In genomic region chr15:56537881-56538280, GRCh38 we compare ENCODE assay signal across 10 cellular contexts.
DNase-seq lines count a peak whose midpoint lies in the region.
"Had no signal": no experiment of that assay in that cellular context is flagged by ENCODE, and none has a peak within 500 bp of the region (broad histone marks: within the 10 kb centered on the region; RNA-seq: fewer than 3 reads in every experiment).

No MANE protein-coding gene starts in this region.

- H3K4me1 Mint-ChIP-seq in activated naive CD4-positive, alpha-beta T cell treated with anti-CD3 and anti-CD28 coated beads, Interleukin-2, amount 10 ng/mL, durations not matched to agents 7 days and 5 days = peaks cover 6% of the 10 kb centered on the region

- CTCF ChIA-PET in activated naive CD4-positive, alpha-beta T cell treated with anti-CD3 and anti-CD28 coated beads, Interleukin-2, amount 10 ng/mL, durations not matched to agents 7 days and 5 days (lab: Charles Lee) = no interaction called here

- no peak overlapping the region for H3K27ac Mint-ChIP-seq in activated naive CD4-positive, alpha-beta T cell treated with anti-CD3 and anti-CD28 coated beads, Interleukin-2, amount 10 ng/mL, durations not matched to agents 7 days and 5 days

- no peak overlapping the region for H3K4me3 Mint-ChIP-seq in activated naive CD4-positive, alpha-beta T cell treated with anti-CD3 and anti-CD28 coated beads, Interleukin-2, amount 10 ng/mL, durations not matched to agents 7 days and 5 days

- peak; percentile 1 for DNase-seq in DMS53 (lab: John Stamatoyannopoulos, UW)
- no peak for DNase-seq in DMS53 treated with DMSO at 0.1 percent for 48 hours (lab: John Stamatoyannopoulos, UW; ENCODE audit: unreplicated experiment)
- DNase-seq in RPMI8226 = peak; percentile 83
- peak; percentile 56 for DNase-seq in activated naive CD4-positive, alpha-beta T cell treated with anti-CD3 and anti-CD28 coated beads, Interleukin-2, amount 10 ng/mL, durations not matched to agents 7 days and 5 days
- peak; percentile 7 to 9 for DNase-seq in stimulated activated CD8-positive, alpha-beta memory T cell treated with anti-CD3 and anti-CD28 coated beads, Interleukin-2, amount 100 ng/mL, for 1 hour (ENCODE audit: low read depth in 2 of 2)
- no peak for DNase-seq in AG08395 (ENCODE audit: low spot score)
- no peak for DNase-seq in AG08396 (ENCODE audit: low spot score)
- DNase-seq in kidney glomerular epithelial cell (lab: John Stamatoyannopoulos, UW) = no peak
- DNase-seq: 8988T, nucleus accumbens had no signal

- peaks cover 4% of the 10 kb centered on the region for H3K27me3 Mint-ChIP-seq in activated naive CD4-positive, alpha-beta T cell treated with anti-CD3 and anti-CD28 coated beads, Interleukin-2, amount 10 ng/mL, durations not matched to agents 7 days and 5 days

- H3K36me3 Mint-ChIP-seq in activated naive CD4-positive, alpha-beta T cell treated with anti-CD3 and anti-CD28 coated beads, Interleukin-2, amount 10 ng/mL, durations not matched to agents 7 days and 5 days = no peaks in the 10 kb centered on the region

- no peaks in the 10 kb centered on the region for H3K9me3 Mint-ChIP-seq in activated naive CD4-positive, alpha-beta T cell treated with anti-CD3 and anti-CD28 coated beads, Interleukin-2, amount 10 ng/mL, durations not matched to agents 7 days and 5 days

Comparison
In these comparisons a context has a peak if more than half of its experiments do, and no peak if none do; other contexts are left out.
1. DNase-seq: peak in DMS53 (single experiment), RPMI8226 (single experiment), activated naive CD4-positive, alpha-beta T cell treated with anti-CD3 and anti-CD28 coated beads, Interleukin-2, amount 10 ng/mL, durations not matched to agents 7 days and 5 days (single experiment) and stimulated activated CD8-positive, alpha-beta memory T cell treated with anti-CD3 and anti-CD28 coated beads, Interleukin-2, amount 100 ng/mL, for 1 hour (2 of 2); none in DMS53 treated with DMSO at 0.1 percent for 48 hours (single experiment), AG08395 (single experiment), AG08396 (single experiment) and kidney glomerular epithelial cell (single experiment).